Comparison of ENCODE assay signal across 22 cellular contexts in the genomic region with DNA sequence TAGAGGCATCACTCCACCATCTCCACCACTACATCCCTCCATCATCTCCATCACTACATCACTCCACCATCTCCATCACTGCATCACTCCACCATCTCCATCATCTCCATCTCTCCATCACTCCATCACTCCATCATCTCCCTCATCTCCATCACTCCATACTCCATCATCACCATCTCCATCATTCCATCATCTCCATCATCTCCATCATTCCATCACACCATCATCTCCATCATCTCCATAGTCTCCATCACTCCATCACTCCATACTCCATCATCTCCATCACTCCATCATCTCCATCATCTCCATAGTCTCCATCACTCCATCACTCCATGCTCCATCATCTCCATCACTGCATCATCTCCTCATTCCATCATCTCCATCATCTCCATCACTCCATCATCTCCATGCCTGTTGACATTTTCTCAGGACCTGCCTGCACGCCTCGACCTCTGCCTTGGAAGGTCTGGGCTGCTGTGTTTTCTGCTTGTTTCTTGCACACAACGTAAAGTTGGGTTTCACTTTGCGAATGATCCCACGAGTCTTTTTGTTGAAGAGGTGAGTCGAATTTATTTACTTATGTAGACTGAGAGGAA. TPM values are rescaled to one million over a fixed set of nuclear protein-coding genes. Genes with fewer than 3 reads are reported as not detected.
DNase-seq lines count a peak whose midpoint lies in the region; ATAC-seq and TF ChIP-seq lines count a peak whose summit lies in the region.
"Had no signal": no experiment of that assay in that cellular context is flagged by ENCODE, and none has a peak within 500 bp of the region (broad histone marks: within the 10 kb centered on the region; RNA-seq: fewer than 3 reads in every experiment).

No MANE protein-coding gene starts in this region.

- TF ChIP-seq POLR2A in erythroblast (IDR thresholded peaks at IDR 0.05; ENCODE audit: low read length): no peak

- ATAC-seq in stimulated activated naive CD8-positive, alpha-beta T cell treated with anti-CD3 and anti-CD28 coated beads, Interleukin-15, Interleukin-2, amounts not matched to agents 100 U/mL and 50 U/mL, for 24 hours: no peak
- ATAC-seq in activated CD8-positive, alpha-beta T cell treated with anti-CD3 and anti-CD28 coated beads for 36 hours: no peak
- ATAC-seq in HG02852 (IDR thresholded peaks at IDR 0.05; ENCODE audit: unreplicated experiment): no peak
- ATAC-seq: gastrocnemius medialis had no signal

- peak overlapping the region; percentile 53 for H3K4me3 Mint-ChIP-seq in stimulated activated naive CD8-positive, alpha-beta T cell treated with anti-CD3 and anti-CD28 coated beads, Interleukin-15, Interleukin-2, amounts not matched to agents 100 ng/mL and 50 ng/mL, for 24 hours
- peak overlapping the region; percentile 26 for H3K4me3 Mint-ChIP-seq in activated CD8-positive, alpha-beta T cell treated with anti-CD3 and anti-CD28 coated beads for 36 hours
- peak overlapping the region; percentile 2 to 81 (median 67) for H3K4me3 Mint-ChIP-seq in immature natural killer cell
- H3K4me3 Mint-ChIP-seq: activated T-cell treated with anti-CD3 and anti-CD28 coated beads, Interleukin-2, amount 50 U/mL, for 4 hours had no signal

- peaks cover 6% of the 10 kb centered on the region for H3K9me3 Mint-ChIP-seq in stimulated activated naive CD8-positive, alpha-beta T cell treated with anti-CD3 and anti-CD28 coated beads, Interleukin-15, Interleukin-2, amounts not matched to agents 100 ng/mL and 50 ng/mL, for 24 hours
- H3K9me3 Mint-ChIP-seq in activated CD8-positive, alpha-beta T cell treated with anti-CD3 and anti-CD28 coated beads for 36 hours: peaks cover 5% of the 10 kb centered on the region
- no peaks in the 10 kb centered on the region for H3K9me3 Mint-ChIP-seq in immature natural killer cell

- CTCF ChIA-PET in activated CD8-positive, alpha-beta T cell treated with anti-CD3 and anti-CD28 coated beads for 36 hours (lab: Charles Lee): no interaction called here

- peaks cover 4% of the 10 kb centered on the region for H3K36me3 Mint-ChIP-seq in stimulated activated naive CD8-positive, alpha-beta T cell treated with anti-CD3 and anti-CD28 coated beads, Interleukin-15, Interleukin-2, amounts not matched to agents 100 ng/mL and 50 ng/mL, for 24 hours (ENCODE audit: low read depth)
- H3K36me3 Mint-ChIP-seq in activated CD8-positive, alpha-beta T cell treated with anti-CD3 and anti-CD28 coated beads for 36 hours (ENCODE audit: low read depth): no peaks in the 10 kb centered on the region
- H3K36me3 Mint-ChIP-seq in immature natural killer cell: peaks cover 0 to 4% (median 0%) of the 10 kb centered on the region in 3 donors

- DNase-seq in stimulated activated naive CD8-positive, alpha-beta T cell treated with anti-CD3 and anti-CD28 coated beads, Interleukin-15, Interleukin-2, amounts not matched to agents 100 U/mL and 50 U/mL, for 24 hours: no peak
- no peak for DNase-seq in activated CD8-positive, alpha-beta T cell treated with anti-CD3 and anti-CD28 coated beads for 36 hours
- no peak for DNase-seq in immature natural killer cell
- DNase-seq in KG1 (lab: John Stamatoyannopoulos, UW): no peak
- no peak for DNase-seq in NCI-H82 treated with DMSO at 0.1 percent for 48 hours (lab: John Stamatoyannopoulos, UW; ENCODE audit: unreplicated experiment)
- DNase-seq in erythroblast (lab: John Stamatoyannopoulos, UW): no peak
- DNase-seq: activated CD4-positive, alpha-beta T cell treated with anti-CD3 and anti-CD28 coated beads for 48 hours; activated T-cell treated with anti-CD3 and anti-CD28 coated beads, Interleukin-2, amount 50 U/mL, for 4 hours; amniotic stem cell; Calu3; gastrocnemius medialis; left cardiac atrium; NCI-H1092 treated with DMSO at 0.1 percent for 48 hours; NCI-H524 treated with DMSO at 0.1 percent for 48 hours; stimulated activated CD4-positive, alpha-beta T cell treated with anti-CD3 and anti-CD28 coated beads, Interleukin-4, amount 100 ng/mL, for 24 hours had no signal

- no peak for TF ChIP-seq CTCF in activated CD8-positive, alpha-beta T cell treated with anti-CD3 and anti-CD28 coated beads for 36 hours (IDR thresholded peaks at IDR 0.05)

- intact Hi-C loops in activated CD8-positive, alpha-beta T cell treated with anti-CD3 and anti-CD28 coated beads for 36 hours (cut with micrococcal nuclease): no loop called here

- peak overlapping the region; percentile 50 for H3K27ac Mint-ChIP-seq in stimulated activated naive CD8-positive, alpha-beta T cell treated with anti-CD3 and anti-CD28 coated beads, Interleukin-15, Interleukin-2, amounts not matched to agents 100 ng/mL and 50 ng/mL, for 24 hours
- H3K27ac Mint-ChIP-seq in activated CD8-positive, alpha-beta T cell treated with anti-CD3 and anti-CD28 coated beads for 36 hours: peak overlapping the region; percentile 82
- peak overlapping the region; percentile 80 to 100 (median 88) for H3K27ac Mint-ChIP-seq in immature natural killer cell

- H3K4me1 Mint-ChIP-seq in stimulated activated naive CD8-positive, alpha-beta T cell treated with anti-CD3 and anti-CD28 coated beads, Interleukin-15, Interleukin-2, amounts not matched to agents 100 ng/mL and 50 ng/mL, for 24 hours (ENCODE audit: low read depth): peaks cover 74% of the 10 kb centered on the region
- H3K4me1 Mint-ChIP-seq in activated CD8-positive, alpha-beta T cell treated with anti-CD3 and anti-CD28 coated beads for 36 hours (ENCODE audit: low read depth): peaks cover 71% of the 10 kb centered on the region
- H3K4me1 Mint-ChIP-seq in immature natural killer cell: peaks cover 83 to 86% of the 10 kb centered on the region in 2 donors

- POLR2A ChIA-PET in activated CD8-positive, alpha-beta T cell treated with anti-CD3 and anti-CD28 coated beads for 36 hours (lab: Charles Lee): interaction anchor here (0.6 to 1.8 kb wide), 2 partner anchors 11 to 13 kb away, joined by 3 to 4 read pairs; no protein-coding TSS in a partner anchor

- H3K27me3 Mint-ChIP-seq in stimulated activated naive CD8-positive, alpha-beta T cell treated with anti-CD3 and anti-CD28 coated beads, Interleukin-15, Interleukin-2, amounts not matched to agents 100 ng/mL and 50 ng/mL, for 24 hours: no peaks in the 10 kb centered on the region
- no peaks in the 10 kb centered on the region for H3K27me3 Mint-ChIP-seq in activated CD8-positive, alpha-beta T cell treated with anti-CD3 and anti-CD28 coated beads for 36 hours
- peaks cover 13 to 23% (median 15%) of the 10 kb centered on the region in 3 donors for H3K27me3 Mint-ChIP-seq in immature natural killer cell (ENCODE audit: low read depth in 3 of 3)

RNA-seq across cellular contexts. Expression of a gene that starts 21.2 kb away (rescaled TPM):
- 10 to 100 TPM; 28.9 to 32.3 TPM for total RNA-seq in activated CD8-positive, alpha-beta T cell treated with anti-CD3 and anti-CD28 coated beads for 36 hours
- polyA plus RNA-seq in immature natural killer cell: 100 to 1,000 TPM in 1 of 3 donors, 10 to 100 TPM in 2; 37.4 to 153 (median 64.8) TPM

RNA-seq across cellular contexts. Expression of a gene that starts 25.5 kb away (rescaled TPM):
- total RNA-seq in activated CD8-positive, alpha-beta T cell treated with anti-CD3 and anti-CD28 coated beads for 36 hours: not detected
- polyA plus RNA-seq in immature natural killer cell: 1 to 10 TPM in 1 of 3 donors, under 1 TPM in 2; 0.40 to 1.0 (median 0.44) TPM
- total RNA-seq: activated T-cell treated with anti-CD3 and anti-CD28 coated beads, Interleukin-2, amount 50 U/mL, for 4 hours; Calu3; gastrocnemius medialis; HT-29; left cardiac atrium; LHCN-M2; smooth muscle cell; temporal lobe had no signal
- polyA plus RNA-seq: esophagus, smooth muscle cell had no signal
